ENCODE assay signal across 8 cellular contexts in genomic region chr13:36999054-36999927, GRCh38.
DNase-seq lines count a peak whose midpoint lies in the region; ATAC-seq lines count a peak whose summit lies in the region.

TSS of gene ALG5 (minus strand) at chr13:36999340. CDS start at chr13:36999300, 40 bp downstream.

- peak; percentile 99 for DNase-seq in COLO668 (lab: John Stamatoyannopoulos, UW; ENCODE audit: unreplicated experiment)
- peak; percentile 34 for DNase-seq in HS-27A (ENCODE audit: low read depth)
- DNase-seq in NK-92 treated with Interleukin-12 subunit alpha and Interleukin-12 subunit beta, amount 100 ng/mL, for 24 hours (lab: John Stamatoyannopoulos, UW): peak; percentile 85
- peak; percentile 97 for DNase-seq in activated CD8-positive, alpha-beta memory T cell treated with anti-CD3 and anti-CD28 coated beads for 24 hours
- peak; percentile 92 for DNase-seq in effector CD4-positive, alpha-beta T cell
- peak; percentile 92 for DNase-seq in medulla oblongata (ENCODE audit: extremely low spot score)
- peak; percentile 85 for DNase-seq in stimulated activated CD8-positive, alpha-beta memory T cell treated with anti-CD3 and anti-CD28 coated beads, Interleukin-12 subunit alpha, Interleukin-12 subunit beta, amount 100 ng/mL, for 1 hour (ENCODE audit: low read depth)

- ATAC-seq in GM19467 (IDR thresholded peaks at IDR 0.05; ENCODE audit: unreplicated experiment): peak; percentile 74

Comparison
In these comparisons a context has a peak if more than half of its experiments do, and no peak if none do; other contexts are left out.
1. Peak in every context shown above with its lines: DNase-seq and ATAC-seq.
2. DNase-seq: peak in every context shown above with its lines; median percentile 99 in COLO668; 97 in activated CD8-positive, alpha-beta memory T cell treated with anti-CD3 and anti-CD28 coated beads for 24 hours; 92 in effector CD4-positive, alpha-beta T cell; 92 in medulla oblongata; 85 in NK-92 treated with Interleukin-12 subunit alpha and Interleukin-12 subunit beta, amount 100 ng/mL, for 24 hours; 85 in stimulated activated CD8-positive, alpha-beta memory T cell treated with anti-CD3 and anti-CD28 coated beads, Interleukin-12 subunit alpha, Interleukin-12 subunit beta, amount 100 ng/mL, for 1 hour; 34 in HS-27A.